9 cellular contexts compared by ENCODE assay signal in genomic region chr1:161164901-161165620, GRCh38. TPM values are rescaled to one million over a fixed set of nuclear protein-coding genes. Genes with fewer than 3 reads are reported as not detected.
DNase-seq lines count a peak whose midpoint lies in the region; ATAC-seq and TF ChIP-seq lines count a peak whose summit lies in the region.
"Had no signal": no experiment of that assay in that cellular context is flagged by ENCODE, and none has a peak within 500 bp of the region (broad histone marks: within the 10 kb centered on the region; RNA-seq: fewer than 3 reads in every experiment).

No MANE protein-coding gene starts in this region.

- TF ChIP-seq CTCF in AG10803 (conservative IDR thresholded peaks at IDR 0.05; ENCODE audit: low read length) (no peak), LNCaP clone FGC (IDR thresholded peaks at IDR 0.05; ENCODE audit: control insufficient read depth, extremely low read depth, insufficient read depth) (no peak), natural killer cell (IDR thresholded peaks at IDR 0.05) (no peak)

- H3K4me3 Mint-ChIP-seq in dendritic cell treated with granulocyte-macrophage colony-stimulating factor and Interleukin-4, amounts not matched to agents 40 ng/mL and 50 ng/mL, for 4 days = peak overlapping the region; percentile 91
- H3K4me3 Mint-ChIP-seq in natural killer cell = peak overlapping the region; percentile 72

- H3K27ac Mint-ChIP-seq in dendritic cell treated with granulocyte-macrophage colony-stimulating factor and Interleukin-4, amounts not matched to agents 40 ng/mL and 50 ng/mL, for 4 days = peak overlapping the region; percentile 96
- peak overlapping the region; percentile 97 to 98 for H3K27ac Mint-ChIP-seq in natural killer cell

- DNase-seq in AG10803 (ENCODE audit: low read depth) = no peak
- no peak for DNase-seq in LNCaP clone FGC (ENCODE audit: low read depth)
- no peak for DNase-seq in natural killer cell
- DNase-seq in stimulated activated CD4-positive, alpha-beta T cell treated with anti-CD3 and anti-CD28 coated beads, Interleukin-15, amount 100 ng/mL, for 24 hours = no peak
- no peak for DNase-seq in HCEC 1CT
- DNase-seq in occipital lobe (lab: John Stamatoyannopoulos, UW) = no peak
- DNase-seq: NCI-H526 treated with DMSO at 0.1 percent for 48 hours had no signal

- intact Hi-C loops in dendritic cell treated with granulocyte-macrophage colony-stimulating factor and Interleukin-4, amounts not matched to agents 40 ng/mL and 50 ng/mL, for 4 days (cut with micrococcal nuclease) = no loop called here
- intact Hi-C loops in natural killer cell (cut with micrococcal nuclease) = loop anchor here (5.0 kb wide), 1 partner anchor 37 kb away; the partner anchor contains the start of gene NDUFS2

- peaks cover 77% of the 10 kb centered on the region for H3K36me3 Mint-ChIP-seq in dendritic cell treated with granulocyte-macrophage colony-stimulating factor and Interleukin-4, amounts not matched to agents 40 ng/mL and 50 ng/mL, for 4 days (ENCODE audit: low read depth)
- no peaks in the 10 kb centered on the region for H3K36me3 Mint-ChIP-seq in natural killer cell

- H3K9me3 Mint-ChIP-seq in dendritic cell treated with granulocyte-macrophage colony-stimulating factor and Interleukin-4, amounts not matched to agents 40 ng/mL and 50 ng/mL, for 4 days = no peaks in the 10 kb centered on the region
- H3K9me3 Mint-ChIP-seq in natural killer cell = no peaks in the 10 kb centered on the region

- H3K4me3 ChIP-seq in AG10803 (ENCODE audit: low read length) = peak overlapping the region; percentile 92
- H3K4me3 ChIP-seq in LNCaP clone FGC (ENCODE audit: low read depth, low read length) = peak overlapping the region; percentile 89

- H3K27me3 Mint-ChIP-seq in dendritic cell treated with granulocyte-macrophage colony-stimulating factor and Interleukin-4, amounts not matched to agents 40 ng/mL and 50 ng/mL, for 4 days = no peaks in the 10 kb centered on the region
- no peaks in the 10 kb centered on the region for H3K27me3 Mint-ChIP-seq in natural killer cell (ENCODE audit: low read depth in 2 of 2)

- peaks cover 81% of the 10 kb centered on the region for H3K4me1 Mint-ChIP-seq in dendritic cell treated with granulocyte-macrophage colony-stimulating factor and Interleukin-4, amounts not matched to agents 40 ng/mL and 50 ng/mL, for 4 days (ENCODE audit: low read depth)
- peaks cover 33 to 58% of the 10 kb centered on the region in 2 donors for H3K4me1 Mint-ChIP-seq in natural killer cell

- ATAC-seq in natural killer cell (no peak), HG03378 (IDR thresholded peaks at IDR 0.05; ENCODE audit: unreplicated experiment) (no peak)

RNA-seq across cellular contexts. Expression of gene PPOX, which starts 1.2 kb away (rescaled TPM):
- 10 to 100 TPM; 45.5 to 66.3 (median 57.4) TPM for total RNA-seq in natural killer cell
- 25.4 TPM for total RNA-seq in occipital lobe

RNA-seq across cellular contexts. Expression of gene USP21, which starts 5.8 kb away (rescaled TPM):
- total RNA-seq in natural killer cell = 10 to 100 TPM; 31.6 to 40.3 (median 35.3) TPM
- 10.6 TPM for total RNA-seq in occipital lobe

RNA-seq across cellular contexts. Expression of gene UFC1, which starts 11.3 kb away (rescaled TPM):
- total RNA-seq in natural killer cell (100 to 1,000 TPM; 109 to 155 (median 117) TPM), occipital lobe (99.4 TPM)

RNA-seq across cellular contexts. Expression of gene B4GALT3, which starts 12.2 kb away (rescaled TPM):
- total RNA-seq in natural killer cell = 10 to 100 TPM; 58.4 to 62.2 (median 59.4) TPM
- 21.4 TPM for total RNA-seq in occipital lobe

RNA-seq across cellular contexts. Expression of gene DEDD, which starts 32.6 kb away (rescaled TPM):
- total RNA-seq in natural killer cell (10 to 100 TPM; 40.6 to 44.0 (median 43.0) TPM), occipital lobe (26.8 TPM)
